17 cellular contexts compared by ENCODE assay signal in the genomic region with DNA sequence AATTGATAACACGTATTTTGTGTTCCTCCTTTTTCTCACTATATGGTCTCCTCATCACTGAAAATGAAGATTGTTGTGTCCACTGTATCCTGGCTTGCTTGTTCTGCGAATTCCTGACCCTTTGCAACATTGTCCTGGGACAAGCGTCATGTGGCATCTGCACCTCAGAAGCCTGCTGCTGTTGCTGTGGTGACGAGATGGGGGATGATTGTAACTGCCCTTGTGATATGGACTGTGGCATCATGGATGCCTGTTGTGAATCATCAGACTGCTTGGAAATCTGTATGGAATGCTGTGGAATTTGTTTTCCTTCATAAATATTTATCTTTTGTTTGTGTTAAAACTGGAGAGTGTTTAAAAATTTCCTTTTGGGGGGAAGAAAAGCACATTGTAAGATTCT.
A peak's percentile ranks its signal among the peaks of the same experiment; 100 is the strongest.
DNase-seq lines count a peak whose midpoint lies in the region; ATAC-seq and TF ChIP-seq lines count a peak whose summit lies in the region.
"Had no signal": no experiment of that assay in that cellular context is flagged by ENCODE, and none has a peak within 500 bp of the region (broad histone marks: within the 10 kb centered on the region; RNA-seq: fewer than 3 reads in every experiment).

No MANE protein-coding gene starts in this region.

- no peak for ATAC-seq in effector memory CD8-positive, alpha-beta T cell (replicated peaks)
- ATAC-seq in GM21576 (IDR thresholded peaks at IDR 0.05; ENCODE audit: unreplicated experiment) (no peak), HG02938 (IDR thresholded peaks at IDR 0.05; ENCODE audit: unreplicated experiment) (no peak), HG03196 (IDR thresholded peaks at IDR 0.05; ENCODE audit: unreplicated experiment) (no peak)

- peak overlapping the region; percentile 49 to 64 for H3K27ac Mint-ChIP-seq in effector memory CD8-positive, alpha-beta T cell
- peak overlapping the region; percentile 7 for H3K27ac Mint-ChIP-seq in nephron progenitor cell
- H3K27ac Mint-ChIP-seq: activated naive CD8-positive, alpha-beta T cell treated with anti-CD3 and anti-CD28 coated beads, Interleukin-2, amount 10 ng/mL, durations not matched to agents 7 days and 5 days; memory B cell had no signal

- TF ChIP-seq CTCF in AG10803 (conservative IDR thresholded peaks at IDR 0.05; ENCODE audit: low read length) = no peak
- TF ChIP-seq CTCF in nephron progenitor cell (IDR thresholded peaks at IDR 0.05) = no peak

- DNase-seq in AG10803 (ENCODE audit: low read depth) (peak; percentile 78), HK-2 (ENCODE audit: unreplicated experiment) (peak; percentile 7), nephron progenitor cell (no peak), MG63 (no peak)
- DNase-seq in effector memory CD8-positive, alpha-beta T cell = no peak
- DNase-seq: activated CD8-positive, alpha-beta memory T cell treated with anti-CD3 and anti-CD28 coated beads, Interleukin-2, amount 50 U/mL, for 48 hours; activated naive CD8-positive, alpha-beta T cell treated with anti-CD3 and anti-CD28 coated beads, Interleukin-2, amount 10 ng/mL, durations not matched to agents 7 days and 5 days; C1 segment of cervical spinal cord; colonic mucosa; NCI-H146; NCI-H510A treated with DMSO at 0.1 percent for 48 hours; ovary; spleen had no signal

- peaks cover 32 to 44% of the 10 kb centered on the region in 2 donors for H3K4me1 Mint-ChIP-seq in effector memory CD8-positive, alpha-beta T cell (ENCODE audit: low read depth in 2 of 2)
- no peaks in the 10 kb centered on the region for H3K4me1 Mint-ChIP-seq in nephron progenitor cell

- H3K36me3 Mint-ChIP-seq in effector memory CD8-positive, alpha-beta T cell (ENCODE audit: insufficient read depth) = peaks cover 15% of the 10 kb centered on the region
- H3K36me3 Mint-ChIP-seq in nephron progenitor cell (ENCODE audit: low read depth) = peaks cover 19% of the 10 kb centered on the region

- no peaks in the 10 kb centered on the region for H3K9me3 ChIP-seq in MG63
- H3K9me3 ChIP-seq: colonic mucosa, ovary, spleen had no signal

- no peaks in the 10 kb centered on the region for H3K9me3 Mint-ChIP-seq in effector memory CD8-positive, alpha-beta T cell
- H3K9me3 Mint-ChIP-seq in nephron progenitor cell = no peaks in the 10 kb centered on the region
- H3K9me3 Mint-ChIP-seq: activated naive CD8-positive, alpha-beta T cell treated with anti-CD3 and anti-CD28 coated beads, Interleukin-2, amount 10 ng/mL, durations not matched to agents 7 days and 5 days; memory B cell had no signal

- no peaks in the 10 kb centered on the region for H3K27me3 Mint-ChIP-seq in effector memory CD8-positive, alpha-beta T cell
- H3K27me3 Mint-ChIP-seq in nephron progenitor cell (ENCODE audit: low read depth, poor library complexity) = no peaks in the 10 kb centered on the region
- H3K27me3 Mint-ChIP-seq: activated naive CD8-positive, alpha-beta T cell treated with anti-CD3 and anti-CD28 coated beads, Interleukin-2, amount 10 ng/mL, durations not matched to agents 7 days and 5 days; memory B cell had no signal

- H3K36me3 ChIP-seq in MG63 = no peaks in the 10 kb centered on the region; the same call in 1 of the 2 replicates
- H3K36me3 ChIP-seq: colonic mucosa, ovary had no signal

- H3K27me3 ChIP-seq in MG63 = no peaks in the 10 kb centered on the region
- H3K27me3 ChIP-seq: colonic mucosa, ovary, spleen had no signal

- H3K4me3 Mint-ChIP-seq in effector memory CD8-positive, alpha-beta T cell = peak overlapping the region in 1 of 2 donors; percentile 6
- no peak overlapping the region for H3K4me3 Mint-ChIP-seq in nephron progenitor cell
- H3K4me3 Mint-ChIP-seq: activated naive CD8-positive, alpha-beta T cell treated with anti-CD3 and anti-CD28 coated beads, Interleukin-2, amount 10 ng/mL, durations not matched to agents 7 days and 5 days; memory B cell had no signal

- H3K4me3 ChIP-seq in AG10803 (ENCODE audit: low read length) = no peak overlapping the region
- H3K4me3 ChIP-seq in MG63 = no peak overlapping the region
- H3K4me3 ChIP-seq: colonic mucosa, ovary, spleen had no signal

Comparison
In these comparisons a context has a peak if more than half of its experiments do, and no peak if none do; other contexts are left out.
1. DNase-seq: peak in AG10803 (single experiment) and HK-2 (single experiment); none in effector memory CD8-positive, alpha-beta T cell (0 of 3), nephron progenitor cell (single experiment) and MG63 (single experiment).